ENCODE assay signal across 21 cellular contexts in genomic region chr10:18364987-18365775, GRCh38.
DNase-seq lines count a peak whose midpoint lies in the region; ATAC-seq and TF ChIP-seq lines count a peak whose summit lies in the region.
"Had no signal": no experiment of that assay in that cellular context is flagged by ENCODE, and none has a peak within 500 bp of the region (broad histone marks: within the 10 kb centered on the region; RNA-seq: fewer than 3 reads in every experiment).

No MANE protein-coding gene starts in this region.

- CTCF ChIA-PET in activated naive CD4-positive, alpha-beta T cell treated with anti-CD3 and anti-CD28 coated beads, Interleukin-2, amount 10 ng/mL, durations not matched to agents 7 days and 5 days (lab: Charles Lee) = no interaction called here

- no peak overlapping the region for H2AFZ ChIP-seq in OCI-LY1 (ENCODE audit: low read length)

- H4K20me1 ChIP-seq in OCI-LY1 (ENCODE audit: insufficient read depth, low read length) = no peaks in the 10 kb centered on the region

- no peaks in the 10 kb centered on the region for H3K36me3 Mint-ChIP-seq in activated naive CD4-positive, alpha-beta T cell treated with anti-CD3 and anti-CD28 coated beads, Interleukin-2, amount 10 ng/mL, durations not matched to agents 7 days and 5 days
- H3K36me3 Mint-ChIP-seq: memory B cell; naive thymus-derived CD8-positive, alpha-beta T cell had no signal

- peaks cover 66% of the 10 kb centered on the region for H3K4me1 ChIP-seq in OCI-LY1 (ENCODE audit: insufficient read depth, low read length, severe bottlenecking)
- H3K4me1 ChIP-seq: breast epithelium, esophagus squamous epithelium, suprapubic skin had no signal

- no peaks in the 10 kb centered on the region; the same call in none of the 2 replicates for H3F3A ChIP-seq in OCI-LY1 (ENCODE audit: insufficient read depth, low read length)

- peak overlapping the region; percentile 53 for H3K27ac ChIP-seq in OCI-LY1 (ENCODE audit: low read depth, low read length, poor library complexity, severe bottlenecking)
- H3K27ac ChIP-seq: breast epithelium, esophagus squamous epithelium, suprapubic skin had no signal

- ATAC-seq in GM18858 (IDR thresholded peaks at IDR 0.05; ENCODE audit: unreplicated experiment) (peak; percentile 51), GM19452 (IDR thresholded peaks at IDR 0.05; ENCODE audit: unreplicated experiment) (peak; percentile 86), HG03097 (IDR thresholded peaks at IDR 0.05; ENCODE audit: low FRiP score, unreplicated experiment) (peak; percentile 97)
- ATAC-seq: activated naive CD4-positive, alpha-beta T cell treated with anti-CD3 and anti-CD28 coated beads, Interleukin-2, amount 50 U/mL, for 72 hours; HCT116; naive thymus-derived CD8-positive, alpha-beta T cell had no signal

- H3K27me3 Mint-ChIP-seq in activated naive CD4-positive, alpha-beta T cell treated with anti-CD3 and anti-CD28 coated beads, Interleukin-2, amount 10 ng/mL, durations not matched to agents 7 days and 5 days = no peaks in the 10 kb centered on the region

- DNase-seq in activated gamma-delta T cell treated with Interleukin-2 at 50 U/mL for 16 hours (no peak), RKO (ENCODE audit: low spot score) (no peak), NCI-H1105 treated with DMSO at 0.1 percent for 48 hours (lab: John Stamatoyannopoulos, UW) (no peak)
- no peak for DNase-seq in activated naive CD4-positive, alpha-beta T cell treated with anti-CD3 and anti-CD28 coated beads, Interleukin-2, amount 10 ng/mL, durations not matched to agents 7 days and 5 days
- DNase-seq: COR-L47; esophagus squamous epithelium; kidney; MG63; naive thymus-derived CD8-positive, alpha-beta T cell; NCI-H2029; NCI-H69; stimulated activated CD4-positive, alpha-beta T cell treated with anti-CD3 and anti-CD28 coated beads, Interleukin-4, amount 100 ng/mL, for 4 hours had no signal

- H3K79me2 ChIP-seq in OCI-LY1 (ENCODE audit: insufficient read depth, low read length) = no peaks in the 10 kb centered on the region

- no peak overlapping the region for H3K4me2 ChIP-seq in OCI-LY1 (ENCODE audit: low read length)

- H3K27ac Mint-ChIP-seq in activated naive CD4-positive, alpha-beta T cell treated with anti-CD3 and anti-CD28 coated beads, Interleukin-2, amount 10 ng/mL, durations not matched to agents 7 days and 5 days = no peak overlapping the region
- H3K27ac Mint-ChIP-seq: memory B cell; naive thymus-derived CD8-positive, alpha-beta T cell had no signal

- no peaks in the 10 kb centered on the region for H3K4me1 Mint-ChIP-seq in activated naive CD4-positive, alpha-beta T cell treated with anti-CD3 and anti-CD28 coated beads, Interleukin-2, amount 10 ng/mL, durations not matched to agents 7 days and 5 days
- H3K4me1 Mint-ChIP-seq: memory B cell; naive thymus-derived CD8-positive, alpha-beta T cell had no signal

- H3K9ac ChIP-seq in OCI-LY1 (ENCODE audit: low read length) = no peak overlapping the region

- H3K9me3 ChIP-seq in OCI-LY1 (ENCODE audit: low read length) = no peaks in the 10 kb centered on the region
- H3K9me3 ChIP-seq: breast epithelium, esophagus squamous epithelium, MG63, suprapubic skin had no signal

- no peak for TF ChIP-seq CTCF in OCI-LY1 (IDR thresholded peaks at IDR 0.05; ENCODE audit: low read length)

- H3K36me3 ChIP-seq in OCI-LY1 (ENCODE audit: insufficient read depth, low read length) = no peaks in the 10 kb centered on the region
- H3K36me3 ChIP-seq: breast epithelium, esophagus squamous epithelium, MG63, suprapubic skin had no signal

- no peaks in the 10 kb centered on the region for H3K9me2 ChIP-seq in OCI-LY1 (ENCODE audit: low read depth, low read length)

- H3K9me3 Mint-ChIP-seq in activated naive CD4-positive, alpha-beta T cell treated with anti-CD3 and anti-CD28 coated beads, Interleukin-2, amount 10 ng/mL, durations not matched to agents 7 days and 5 days = peaks cover 2% of the 10 kb centered on the region
- H3K9me3 Mint-ChIP-seq: memory B cell had no signal

- no peaks in the 10 kb centered on the region for H3K27me3 ChIP-seq in OCI-LY1 (ENCODE audit: insufficient read depth, low read length)
- H3K27me3 ChIP-seq: breast epithelium, esophagus squamous epithelium, MG63, suprapubic skin had no signal

- no peak overlapping the region for H3K4me3 ChIP-seq in OCI-LY1 (ENCODE audit: low read depth, low read length, poor library complexity, severe bottlenecking)
- H3K4me3 ChIP-seq: breast epithelium, esophagus squamous epithelium, MG63, suprapubic skin had no signal

- no peak overlapping the region for H3K4me3 Mint-ChIP-seq in activated naive CD4-positive, alpha-beta T cell treated with anti-CD3 and anti-CD28 coated beads, Interleukin-2, amount 10 ng/mL, durations not matched to agents 7 days and 5 days
- H3K4me3 Mint-ChIP-seq: memory B cell; naive thymus-derived CD8-positive, alpha-beta T cell had no signal
